ENCODE assay signal across 9 cellular contexts in genomic region chr22:41501209-41501608, GRCh38. TPM values are rescaled to one million over a fixed set of nuclear protein-coding genes. Genes with fewer than 3 reads are reported as not detected.
A peak's percentile ranks its signal among the peaks of the same experiment; 100 is the strongest.
DNase-seq lines count a peak whose midpoint lies in the region; ATAC-seq and TF ChIP-seq lines count a peak whose summit lies in the region.
"Had no signal": no experiment of that assay in that cellular context is flagged by ENCODE, and none has a peak within 500 bp of the region (broad histone marks: within the 10 kb centered on the region; RNA-seq: fewer than 3 reads in every experiment).

No MANE protein-coding gene starts in this region.

- H3K27ac Mint-ChIP-seq in activated naive CD4-positive, alpha-beta T cell treated with anti-CD3 and anti-CD28 coated beads, Interleukin-2, amount 10 ng/mL, durations not matched to agents 7 days and 5 days, result no peak overlapping the region
- peak overlapping the region; percentile 93 for H3K27ac Mint-ChIP-seq in stimulated activated naive B cell treated with anti-CD40 and anti-IgM and Interleukin-4, amounts not matched to agents 10 μg/mL and 1 μg/mL and 100 μg/mL, for 72 hours

- no peaks in the 10 kb centered on the region for H3K9me3 Mint-ChIP-seq in activated naive CD4-positive, alpha-beta T cell treated with anti-CD3 and anti-CD28 coated beads, Interleukin-2, amount 10 ng/mL, durations not matched to agents 7 days and 5 days
- H3K9me3 Mint-ChIP-seq in stimulated activated naive B cell treated with anti-CD40 and anti-IgM and Interleukin-4, amounts not matched to agents 10 μg/mL and 1 μg/mL and 100 μg/mL, for 72 hours, result no peaks in the 10 kb centered on the region

- no peak overlapping the region for H3K9ac ChIP-seq in OCI-LY3 (ENCODE audit: low read length)

- H3K36me3 ChIP-seq in OCI-LY3 (replicated peaks; ENCODE audit: low read depth, low read length) (peaks cover 16% of the 10 kb centered on the region), esophagus squamous epithelium (peaks cover 10 to 69% (median 19%) of the 10 kb centered on the region in 3 donors)

- H3K4me3 ChIP-seq in OCI-LY3 (ENCODE audit: low read length) (no peak overlapping the region), esophagus squamous epithelium (no peak overlapping the region)

- no peak for TF ChIP-seq POLR2A in esophagus squamous epithelium (IDR thresholded peaks at IDR 0.05)

- intact Hi-C loops in esophagus squamous epithelium (cut with DNase I), result no loop called here

- peak; percentile 51 for DNase-seq in activated naive CD4-positive, alpha-beta T cell treated with anti-CD3 and anti-CD28 coated beads, Interleukin-2, amount 10 ng/mL, durations not matched to agents 7 days and 5 days
- no peak for DNase-seq in activated naive CD4-positive, alpha-beta T cell (lab: John Stamatoyannopoulos, UW)
- peak; percentile 43 for DNase-seq in stimulated activated naive B cell treated with anti-CD40 and anti-IgM and Interleukin-4, amounts not matched to agents 10 μg/mL and 1 μg/mL and 100 μg/mL, for 72 hours
- DNase-seq in NK-92 (lab: John Stamatoyannopoulos, UW; ENCODE audit: unreplicated experiment) (no peak), esophagus squamous epithelium (lab: John Stamatoyannopoulos, UW) (no peak)

- peaks cover 19% of the 10 kb centered on the region for H3K36me3 Mint-ChIP-seq in activated naive CD4-positive, alpha-beta T cell treated with anti-CD3 and anti-CD28 coated beads, Interleukin-2, amount 10 ng/mL, durations not matched to agents 7 days and 5 days
- peaks cover 24 to 31% of the 10 kb centered on the region in 2 donors for H3K36me3 Mint-ChIP-seq in stimulated activated naive B cell treated with anti-CD40 and anti-IgM and Interleukin-4, amounts not matched to agents 10 μg/mL and 1 μg/mL and 100 μg/mL, for 72 hours

- H3K4me1 ChIP-seq in OCI-LY3 (ENCODE audit: low read length) (no peaks in the 10 kb centered on the region), esophagus squamous epithelium (peaks cover 5 to 72% (median 35%) of the 10 kb centered on the region in 3 donors)

- no peak overlapping the region for H3K4me2 ChIP-seq in OCI-LY3 (ENCODE audit: low read length)

- H3K27me3 Mint-ChIP-seq in activated naive CD4-positive, alpha-beta T cell treated with anti-CD3 and anti-CD28 coated beads, Interleukin-2, amount 10 ng/mL, durations not matched to agents 7 days and 5 days, result no peaks in the 10 kb centered on the region
- H3K27me3 Mint-ChIP-seq in stimulated activated naive B cell treated with anti-CD40 and anti-IgM and Interleukin-4, amounts not matched to agents 10 μg/mL and 1 μg/mL and 100 μg/mL, for 72 hours, result no peaks in the 10 kb centered on the region

- no peaks in the 10 kb centered on the region for H3K27me3 ChIP-seq in OCI-LY3 (ENCODE audit: low read depth, low read length)
- H3K27me3 ChIP-seq in esophagus squamous epithelium, result no peaks in the 10 kb centered on the region

- H4K20me1 ChIP-seq in OCI-LY3 (ENCODE audit: insufficient read depth, low read length), result peaks cover 6% of the 10 kb centered on the region; the same call in 1 of the 2 replicates

- peaks cover 15% of the 10 kb centered on the region for H3K79me2 ChIP-seq in OCI-LY3 (ENCODE audit: low read length)

- ATAC-seq in esophagus mucosa (peak; percentile 58), HG02840 (IDR thresholded peaks at IDR 0.05; ENCODE audit: low FRiP score, unreplicated experiment) (no peak)
- ATAC-seq in stimulated activated naive B cell treated with anti-CD40 and anti-IgM and Interleukin-4, amounts not matched to agents 10 μg/mL and 1 μg/mL and 100 μg/mL, for 72 hours (replicated peaks), result peak; percentile 95 to 98

- 78 to 84% methylated on average over 5 of the region's 5 CpGs for WGBS in esophagus squamous epithelium, 2 donors

- no peak overlapping the region for H3K27ac ChIP-seq in OCI-LY3 (ENCODE audit: low read length)
- peak overlapping the region in 1 of 4 donors; percentile 16 for H3K27ac ChIP-seq in esophagus squamous epithelium
- H3K27ac ChIP-seq: epithelial cell of prostate had no signal

- no peak overlapping the region for H2AFZ ChIP-seq in OCI-LY3 (ENCODE audit: low read depth, low read length)

- TF ChIP-seq CTCF in OCI-LY3 (IDR thresholded peaks at IDR 0.05; ENCODE audit: low read depth, low read length) (peak; percentile 53), esophagus squamous epithelium (IDR thresholded peaks at IDR 0.05) (peak in 3 of 6 experiments; percentile 8 to 37 (median 25))

- H3K4me3 Mint-ChIP-seq in activated naive CD4-positive, alpha-beta T cell treated with anti-CD3 and anti-CD28 coated beads, Interleukin-2, amount 10 ng/mL, durations not matched to agents 7 days and 5 days, result no peak overlapping the region
- peak overlapping the region in 1 of 2 donors; percentile 36 for H3K4me3 Mint-ChIP-seq in stimulated activated naive B cell treated with anti-CD40 and anti-IgM and Interleukin-4, amounts not matched to agents 10 μg/mL and 1 μg/mL and 100 μg/mL, for 72 hours

- H3K9me3 ChIP-seq in OCI-LY3 (ENCODE audit: insufficient read depth, low read length) (no peaks in the 10 kb centered on the region), esophagus squamous epithelium (no peaks in the 10 kb centered on the region)

- CTCF ChIA-PET in activated naive CD4-positive, alpha-beta T cell treated with anti-CD3 and anti-CD28 coated beads, Interleukin-2, amount 10 ng/mL, durations not matched to agents 7 days and 5 days (lab: Charles Lee), result interaction anchor here (1.5 to 4.9 kb wide), 3 partner anchors 16 to 98 kb away, joined by 3 to 37 read pairs (median 4); no protein-coding TSS in a partner anchor

- no peaks in the 10 kb centered on the region for H3K4me1 Mint-ChIP-seq in activated naive CD4-positive, alpha-beta T cell treated with anti-CD3 and anti-CD28 coated beads, Interleukin-2, amount 10 ng/mL, durations not matched to agents 7 days and 5 days
- peaks cover 33 to 44% of the 10 kb centered on the region in 2 donors for H3K4me1 Mint-ChIP-seq in stimulated activated naive B cell treated with anti-CD40 and anti-IgM and Interleukin-4, amounts not matched to agents 10 μg/mL and 1 μg/mL and 100 μg/mL, for 72 hours

RNA-seq across cellular contexts. Expression of gene ACO2, which starts 32.3 kb away (rescaled TPM):
- total RNA-seq in esophagus mucosa (66.5 TPM), esophagus squamous epithelium (10 to 100 TPM; 83.7 to 90.4 (median 87.0) TPM)

RNA-seq across cellular contexts. Expression of gene PHF5A, which starts 32.7 kb away (rescaled TPM):
- 39.2 TPM for total RNA-seq in esophagus mucosa
- total RNA-seq in esophagus squamous epithelium, result 10 to 100 TPM; 21.5 to 47.3 (median 41.5) TPM

RNA-seq across cellular contexts. Expression of gene POLR3H, which starts 43.1 kb away (rescaled TPM):
- total RNA-seq in esophagus mucosa (27.8 TPM), esophagus squamous epithelium (10 to 100 TPM; 13.7 to 23.3 (median 16.1) TPM)

RNA-seq across cellular contexts. Expression of gene TOB2, which starts 54.6 kb away (rescaled TPM):
- total RNA-seq in esophagus mucosa (19.6 TPM), esophagus squamous epithelium (10 to 100 TPM; 15.7 to 30.5 (median 21.0) TPM)

RNA-seq across cellular contexts. Expression of gene CSDC2, which starts 59.6 kb away (rescaled TPM):
- 0.08 TPM for total RNA-seq in esophagus mucosa
- total RNA-seq in esophagus squamous epithelium, result 1 to 10 TPM in 2 of 4 donors, under 1 TPM in 2; 0.19 to 2.7 (median 0.73) TPM

Comparison
In these comparisons a context has a peak if more than half of its experiments do, and no peak if none do; other contexts are left out.
1. DNase-seq: peak in activated naive CD4-positive, alpha-beta T cell treated with anti-CD3 and anti-CD28 coated beads, Interleukin-2, amount 10 ng/mL, durations not matched to agents 7 days and 5 days (single experiment) and stimulated activated naive B cell treated with anti-CD40 and anti-IgM and Interleukin-4, amounts not matched to agents 10 μg/mL and 1 μg/mL and 100 μg/mL, for 72 hours (single experiment); none in activated naive CD4-positive, alpha-beta T cell (0 of 4), NK-92 (single experiment) and esophagus squamous epithelium (single experiment).